15 cellular contexts compared by ENCODE assay signal in genomic region chr2:30747206-30747605, GRCh38.
"Had no signal": no experiment of that assay in that cellular context is flagged by ENCODE, and none has a peak within 500 bp of the region (broad histone marks: within the 10 kb centered on the region; RNA-seq: fewer than 3 reads in every experiment).

No MANE protein-coding gene starts in this region.

- H3K4me1 ChIP-seq: breast epithelium, gastrocnemius medialis, heart left ventricle, testis had no signal

- H3K36me3 ChIP-seq: breast epithelium, gastrocnemius medialis, heart left ventricle had no signal

- H3K27me3 Mint-ChIP-seq: activated naive CD8-positive, alpha-beta T cell treated with anti-CD3 and anti-CD28 coated beads, Interleukin-2, amount 50 U/mL, for 24 hours; stimulated activated naive CD8-positive, alpha-beta T cell treated with anti-CD3 and anti-CD28 coated beads, Interleukin-15, Interleukin-2, amounts not matched to agents 100 ng/mL and 50 ng/mL, for 24 hours had no signal

- H3K27ac ChIP-seq: breast epithelium, gastrocnemius medialis, heart left ventricle, testis had no signal

- H3K4me1 Mint-ChIP-seq: activated naive CD8-positive, alpha-beta T cell treated with anti-CD3 and anti-CD28 coated beads, Interleukin-2, amount 50 U/mL, for 24 hours; naive thymus-derived CD8-positive, alpha-beta T cell had no signal

- H3K36me3 Mint-ChIP-seq: naive thymus-derived CD8-positive, alpha-beta T cell had no signal

- H3K27ac Mint-ChIP-seq: activated naive CD8-positive, alpha-beta T cell treated with anti-CD3 and anti-CD28 coated beads, Interleukin-2, amount 50 U/mL, for 24 hours; activated T-helper 1 cell treated with anti-CD3 and anti-CD28 coated beads, Interleukin-12 subunit alpha, Interleukin-12 subunit beta, Interleukin-2, Interleukin-4 antibody, amounts not matched to agents 30 ng/mL and 10 ng/mL and 1 ng/mL, durations not matched to agents 14 hours and 24 hours and 36 hours; stimulated activated naive CD8-positive, alpha-beta T cell treated with anti-CD3 and anti-CD28 coated beads, Interleukin-15, Interleukin-2, amounts not matched to agents 100 ng/mL and 50 ng/mL, for 24 hours had no signal

- DNase-seq: activated CD4-positive, CD25-positive, alpha-beta regulatory T cell treated with anti-CD3 and anti-CD28 coated beads, Interleukin-2, amount 50 U/mL, for 72 hours; activated naive CD4-positive, alpha-beta T cell treated with Interleukin-2 at 50 U/mL for 16 hours; activated naive CD8-positive, alpha-beta T cell treated with anti-CD3 and anti-CD28 coated beads, Interleukin-2, amount 50 U/mL, for 24 hours; aorta; erythroblast; gastrocnemius medialis; heart left ventricle; left cardiac atrium; mammary epithelial cell; naive thymus-derived CD8-positive, alpha-beta T cell; right cardiac atrium; testis had no signal

- H3K9me3 Mint-ChIP-seq: activated naive CD8-positive, alpha-beta T cell treated with anti-CD3 and anti-CD28 coated beads, Interleukin-2, amount 50 U/mL, for 24 hours; activated T-helper 1 cell treated with anti-CD3 and anti-CD28 coated beads, Interleukin-12 subunit alpha, Interleukin-12 subunit beta, Interleukin-2, Interleukin-4 antibody, amounts not matched to agents 30 ng/mL and 10 ng/mL and 1 ng/mL, durations not matched to agents 14 hours and 24 hours and 36 hours; naive thymus-derived CD8-positive, alpha-beta T cell; stimulated activated naive CD8-positive, alpha-beta T cell treated with anti-CD3 and anti-CD28 coated beads, Interleukin-15, Interleukin-2, amounts not matched to agents 100 ng/mL and 50 ng/mL, for 24 hours had no signal

- ATAC-seq: activated naive CD8-positive, alpha-beta T cell treated with anti-CD3 and anti-CD28 coated beads, Interleukin-2, amount 50 U/mL, for 24 hours; gastrocnemius medialis; heart left ventricle; left cardiac atrium; naive thymus-derived CD8-positive, alpha-beta T cell; right cardiac atrium had no signal

- H3K9me3 ChIP-seq: breast epithelium, gastrocnemius medialis, heart left ventricle, testis had no signal

- H3K27me3 ChIP-seq: breast epithelium, gastrocnemius medialis, testis had no signal

- H3K4me3 ChIP-seq: breast epithelium, gastrocnemius medialis, heart left ventricle, testis had no signal

- H3K4me3 Mint-ChIP-seq: activated naive CD8-positive, alpha-beta T cell treated with anti-CD3 and anti-CD28 coated beads, Interleukin-2, amount 50 U/mL, for 24 hours; activated T-helper 1 cell treated with anti-CD3 and anti-CD28 coated beads, Interleukin-12 subunit alpha, Interleukin-12 subunit beta, Interleukin-2, Interleukin-4 antibody, amounts not matched to agents 30 ng/mL and 10 ng/mL and 1 ng/mL, durations not matched to agents 14 hours and 24 hours and 36 hours; naive thymus-derived CD8-positive, alpha-beta T cell; stimulated activated naive CD8-positive, alpha-beta T cell treated with anti-CD3 and anti-CD28 coated beads, Interleukin-15, Interleukin-2, amounts not matched to agents 100 ng/mL and 50 ng/mL, for 24 hours had no signal
